In the genomic region with DNA sequence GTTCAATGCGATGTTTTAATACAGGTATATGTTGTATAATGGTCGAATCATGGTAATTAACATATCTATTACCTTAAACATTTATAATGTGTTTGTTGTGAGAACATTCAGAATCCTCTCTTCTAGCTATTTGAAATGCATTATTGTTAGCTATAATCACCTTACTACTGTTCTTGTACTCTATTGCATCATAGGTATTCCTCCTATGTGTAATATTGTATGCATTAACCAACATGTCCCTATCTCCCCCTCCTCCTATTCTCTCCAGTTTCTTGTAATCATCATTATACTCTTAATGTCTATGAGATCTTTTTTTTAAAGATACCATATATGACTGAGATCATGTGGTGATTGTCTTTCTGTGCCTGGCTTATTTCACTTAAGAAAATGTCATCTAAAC, we compare ENCODE assay signal across 33 cellular contexts.
"Had no signal": no experiment of that assay in that cellular context is flagged by ENCODE, and none has a peak within 500 bp of the region (broad histone marks: within the 10 kb centered on the region; RNA-seq: fewer than 3 reads in every experiment).

No MANE protein-coding gene starts in this region.

- DNase-seq: activated effector memory CD4-positive, alpha-beta T cell treated with anti-CD3 and anti-CD28 coated beads, Interleukin-2, amount 50 U/mL, for 16 hours; activated effector memory CD4-positive, alpha-beta T cell treated with Interleukin-2 at 50 U/mL for 16 hours; activated gamma-delta T cell; activated gamma-delta T cell treated with Interleukin-2 at 50 U/mL for 16 hours; activated naive CD4-positive, alpha-beta T cell; activated naive CD4-positive, alpha-beta T cell treated with anti-CD3 and anti-CD28 coated beads for 36 hours; activated naive CD4-positive, alpha-beta T cell treated with anti-CD3 and anti-CD28 coated beads, Interleukin-2, amount 10 ng/mL, durations not matched to agents 7 days and 5 days; activated naive CD4-positive, alpha-beta T cell treated with anti-CD3 and anti-CD28 coated beads, Interleukin-2, amount 50 U/mL, for 16 hours; activated naive CD4-positive, alpha-beta T cell treated with Interleukin-2 at 50 U/mL for 16 hours; activated naive CD8-positive, alpha-beta T cell treated with anti-CD3 and anti-CD28 coated beads for 36 hours; activated naive CD8-positive, alpha-beta T cell treated with anti-CD3 and anti-CD28 coated beads, Interleukin-2, amount 10 ng/mL, durations not matched to agents 7 days and 5 days; activated naive CD8-positive, alpha-beta T cell treated with anti-CD3 and anti-CD28 coated beads, Interleukin-2, amount 50 U/mL, for 24 hours; activated T-cell treated with anti-CD3 and anti-CD28 coated beads, Interleukin-2, amount 50 U/mL, for 24 hours; activated T-cell treated with anti-CD3 and anti-CD28 coated beads, Interleukin-2, amount 50 U/mL, for 4 hours; activated T-cell treated with anti-CD3 and anti-CD28 coated beads, Interleukin-2, amount 50 U/mL, for 48 hours; activated T-cell treated with anti-CD3 and anti-CD28 coated beads, Interleukin-2, amount 50 U/mL, for 72 hours; adrenal gland; amniotic stem cell; amygdala; anterior cingulate cortex; aorta; body of pancreas; brain microvascular endothelial cell; caudate nucleus; central memory CD4-positive, alpha-beta T cell; cerebellar nuclear complex had no signal

- H3K27ac ChIP-seq: adrenal gland, ascending aorta, body of pancreas, brain microvascular endothelial cell, breast epithelium, cardiac muscle cell had no signal

- H3K27me3 ChIP-seq: adrenal gland, ascending aorta, body of pancreas, brain microvascular endothelial cell, breast epithelium, cardiac muscle cell had no signal

- H3K9me3 ChIP-seq: ascending aorta, body of pancreas, breast epithelium had no signal

- ATAC-seq: activated naive CD4-positive, alpha-beta T cell treated with anti-CD3 and anti-CD28 coated beads, Interleukin-2, amount 50 U/mL, for 72 hours; activated naive CD8-positive, alpha-beta T cell treated with anti-CD3 and anti-CD28 coated beads, Interleukin-2, amount 50 U/mL, for 24 hours; activated T-cell treated with anti-CD3 and anti-CD28 coated beads, Interleukin-2, amount 50 U/mL, for 4 hours; activated T-cell treated with anti-CD3 and anti-CD28 coated beads, Interleukin-2, amount 50 U/mL, for 72 hours; activated T-helper 17 cell treated with anti-CD3 and anti-CD28 coated beads, Interleukin-2, amount 50 U/mL, for 72 hours; body of pancreas had no signal

- FAIRE-seq: astrocyte, bronchial epithelial cell had no signal

- H3K4me1 ChIP-seq: adrenal gland, ascending aorta, body of pancreas, breast epithelium had no signal

- H3K36me3 ChIP-seq: adrenal gland, ascending aorta, brain microvascular endothelial cell, breast epithelium, cardiac muscle cell had no signal

- H3K4me3 ChIP-seq: adrenal gland, ascending aorta, body of pancreas, breast epithelium, cardiac muscle cell had no signal
